In genomic region chr6:127518212-127518709, GRCh38 we compare ENCODE assay signal across 1 cellular context.
TF ChIP-seq lines count a peak whose summit lies in the region.

No MANE protein-coding gene starts in this region.

TF ChIP-seq in IMR-90, 13 proteins besides CTCF, POLR2A, EP300 and RAD21:
- TF ChIP-seq ELK1 (IDR thresholded peaks at IDR 0.05; ENCODE audit: borderline replicate concordance, low read depth, low read length) (no peak), FOS (IDR thresholded peaks at IDR 0.05; ENCODE audit: low read depth, low read length) (no peak), NFE2L2 (IDR thresholded peaks at IDR 0.05; ENCODE audit: low read depth, low read length) (no peak)
TF ChIP-seq in IMR-90: peak in this region for 0.
